In genomic region chr4:77802406-77802805, GRCh38 we compare ENCODE assay signal across 25 cellular contexts. TPM values are rescaled to one million over a fixed set of nuclear protein-coding genes. Genes with fewer than 3 reads are reported as not detected.
DNase-seq lines count a peak whose midpoint lies in the region; ATAC-seq, FAIRE-seq and TF ChIP-seq lines count a peak whose summit lies in the region.
"Had no signal": no experiment of that assay in that cellular context is flagged by ENCODE, and none has a peak within 500 bp of the region (broad histone marks: within the 10 kb centered on the region; RNA-seq: fewer than 3 reads in every experiment).

No MANE protein-coding gene starts in this region.

- H3K27me3 Mint-ChIP-seq in activated naive CD4-positive, alpha-beta T cell treated with anti-CD3 and anti-CD28 coated beads for 36 hours (ENCODE audit: low read depth) = no peaks in the 10 kb centered on the region
- H3K27me3 Mint-ChIP-seq in activated naive CD8-positive, alpha-beta T cell treated with anti-CD3 and anti-CD28 coated beads, Interleukin-2, amount 10 ng/mL, durations not matched to agents 7 days and 5 days = no peaks in the 10 kb centered on the region
- H3K27me3 Mint-ChIP-seq in stimulated activated naive B cell treated with anti-CD40 and anti-IgM and Interleukin-4, amounts not matched to agents 10 μg/mL and 1 μg/mL and 100 μg/mL, for 72 hours = no peaks in the 10 kb centered on the region

- H3K9me3 ChIP-seq in neutrophil (no peaks in the 10 kb centered on the region), MG63 (no peaks in the 10 kb centered on the region)
- H3K9me3 ChIP-seq: esophagus squamous epithelium, stomach had no signal

- peak overlapping the region; percentile 82 for H3K27ac ChIP-seq in neutrophil
- H3K27ac ChIP-seq: BLaER1, hepatocyte had no signal

- no peak overlapping the region for H3K4me3 Mint-ChIP-seq in activated naive CD4-positive, alpha-beta T cell treated with anti-CD3 and anti-CD28 coated beads for 36 hours
- H3K4me3 Mint-ChIP-seq in activated naive CD8-positive, alpha-beta T cell treated with anti-CD3 and anti-CD28 coated beads, Interleukin-2, amount 10 ng/mL, durations not matched to agents 7 days and 5 days = no peak overlapping the region
- H3K4me3 Mint-ChIP-seq in stimulated activated naive B cell treated with anti-CD40 and anti-IgM and Interleukin-4, amounts not matched to agents 10 μg/mL and 1 μg/mL and 100 μg/mL, for 72 hours = no peak overlapping the region

- no peaks in the 10 kb centered on the region for H3K9me3 Mint-ChIP-seq in activated naive CD4-positive, alpha-beta T cell treated with anti-CD3 and anti-CD28 coated beads for 36 hours
- no peaks in the 10 kb centered on the region for H3K9me3 Mint-ChIP-seq in activated naive CD8-positive, alpha-beta T cell treated with anti-CD3 and anti-CD28 coated beads, Interleukin-2, amount 10 ng/mL, durations not matched to agents 7 days and 5 days
- peaks cover 0 to 2% of the 10 kb centered on the region in 2 donors for H3K9me3 Mint-ChIP-seq in stimulated activated naive B cell treated with anti-CD40 and anti-IgM and Interleukin-4, amounts not matched to agents 10 μg/mL and 1 μg/mL and 100 μg/mL, for 72 hours

- peaks cover 5% of the 10 kb centered on the region for H3K36me3 Mint-ChIP-seq in activated naive CD4-positive, alpha-beta T cell treated with anti-CD3 and anti-CD28 coated beads for 36 hours (ENCODE audit: low read depth)
- H3K36me3 Mint-ChIP-seq in activated naive CD8-positive, alpha-beta T cell treated with anti-CD3 and anti-CD28 coated beads, Interleukin-2, amount 10 ng/mL, durations not matched to agents 7 days and 5 days = peaks cover 22% of the 10 kb centered on the region
- peaks cover 5 to 22% of the 10 kb centered on the region in 2 donors for H3K36me3 Mint-ChIP-seq in stimulated activated naive B cell treated with anti-CD40 and anti-IgM and Interleukin-4, amounts not matched to agents 10 μg/mL and 1 μg/mL and 100 μg/mL, for 72 hours

- H3K4me3 ChIP-seq in neutrophil (ENCODE audit: low read depth in 1 of 2, low read length in 1 of 2) (no peak overlapping the region), MG63 (no peak overlapping the region)
- H3K4me3 ChIP-seq: BLaER1, esophagus squamous epithelium, hepatocyte, stomach had no signal

- no peak for ATAC-seq in activated naive CD8-positive, alpha-beta T cell treated with anti-CD3 and anti-CD28 coated beads, Interleukin-2, amount 10 ng/mL, durations not matched to agents 7 days and 5 days (ENCODE audit: low read depth)
- no peak for ATAC-seq in stimulated activated naive B cell treated with anti-CD40 and anti-IgM and Interleukin-4, amounts not matched to agents 10 μg/mL and 1 μg/mL and 100 μg/mL, for 72 hours (replicated peaks)
- ATAC-seq: activated CD4-positive, CD25-positive, alpha-beta regulatory T cell treated with anti-CD3 and anti-CD28 coated beads, Interleukin-2, amount 50 U/mL, for 24 hours; left colon had no signal

- CTCF ChIA-PET in activated naive CD4-positive, alpha-beta T cell treated with anti-CD3 and anti-CD28 coated beads for 36 hours (lab: Charles Lee) = no interaction called here

- H3K36me3 ChIP-seq in neutrophil (no peaks in the 10 kb centered on the region), MG63 (no peaks in the 10 kb centered on the region)
- H3K36me3 ChIP-seq: esophagus squamous epithelium, stomach had no signal

- no peak for DNase-seq in activated naive CD4-positive, alpha-beta T cell treated with anti-CD3 and anti-CD28 coated beads for 36 hours
- no peak for DNase-seq in activated naive CD4-positive, alpha-beta T cell treated with anti-CD3 and anti-CD28 coated beads, Interleukin-2, amount 50 U/mL, for 16 hours
- no peak for DNase-seq in GM12892 (ENCODE audit: insufficient read length)
- no peak for DNase-seq in activated naive CD8-positive, alpha-beta T cell treated with anti-CD3 and anti-CD28 coated beads, Interleukin-2, amount 10 ng/mL, durations not matched to agents 7 days and 5 days
- DNase-seq in MG63 = no peak
- DNase-seq in stimulated activated CD4-positive, alpha-beta T cell treated with anti-CD3 and anti-CD28 coated beads, Interleukin-4, amount 100 ng/mL, for 1 hour = no peak
- DNase-seq in stimulated activated naive B cell treated with anti-CD40 and anti-IgM and Interleukin-4, amounts not matched to agents 10 μg/mL and 1 μg/mL and 100 μg/mL, for 72 hours = no peak
- DNase-seq: activated CD8-positive, alpha-beta memory T cell treated with anti-CD3 and anti-CD28 coated beads for 24 hours; Calu3; caudate nucleus; DMS79 treated with DMSO at 0.1 percent for 48 hours; esophagus squamous epithelium; foreskin melanocyte; H7; left colon; NCI-H1092 treated with DMSO at 0.1 percent for 48 hours; NCI-H1930; NCI-H524 treated with DMSO at 0.1 percent for 48 hours; stomach; SW 1271 had no signal

- peaks cover 83% of the 10 kb centered on the region for H3K4me1 Mint-ChIP-seq in activated naive CD4-positive, alpha-beta T cell treated with anti-CD3 and anti-CD28 coated beads for 36 hours (ENCODE audit: low read depth)
- H3K4me1 Mint-ChIP-seq in activated naive CD8-positive, alpha-beta T cell treated with anti-CD3 and anti-CD28 coated beads, Interleukin-2, amount 10 ng/mL, durations not matched to agents 7 days and 5 days = peaks cover 43% of the 10 kb centered on the region
- peaks cover 26 to 64% of the 10 kb centered on the region in 2 donors for H3K4me1 Mint-ChIP-seq in stimulated activated naive B cell treated with anti-CD40 and anti-IgM and Interleukin-4, amounts not matched to agents 10 μg/mL and 1 μg/mL and 100 μg/mL, for 72 hours

- intact Hi-C loops in activated naive CD4-positive, alpha-beta T cell treated with anti-CD3 and anti-CD28 coated beads for 36 hours (cut with micrococcal nuclease) = no loop called here

- peak; percentile 9 for FAIRE-seq in GM12892 (lab: Jason Lieb, UNC)
- FAIRE-seq: GM18507 had no signal

- H3K27me3 ChIP-seq in neutrophil (no peaks in the 10 kb centered on the region), MG63 (no peaks in the 10 kb centered on the region)
- H3K27me3 ChIP-seq: BLaER1, esophagus squamous epithelium, hepatocyte, stomach had no signal

- no peak for TF ChIP-seq POLR2A in GM12892 (IDR thresholded peaks at IDR 0.05; ENCODE audit: low read depth, low read length)

- H3K27ac Mint-ChIP-seq in activated naive CD4-positive, alpha-beta T cell treated with anti-CD3 and anti-CD28 coated beads for 36 hours = peak overlapping the region; percentile 39
- H3K27ac Mint-ChIP-seq in activated naive CD8-positive, alpha-beta T cell treated with anti-CD3 and anti-CD28 coated beads, Interleukin-2, amount 10 ng/mL, durations not matched to agents 7 days and 5 days = peak overlapping the region; percentile 14
- no peak overlapping the region for H3K27ac Mint-ChIP-seq in stimulated activated naive B cell treated with anti-CD40 and anti-IgM and Interleukin-4, amounts not matched to agents 10 μg/mL and 1 μg/mL and 100 μg/mL, for 72 hours

- TF ChIP-seq CTCF in neutrophil (IDR thresholded peaks at IDR 0.05) = no peak

- POLR2A ChIA-PET in activated naive CD8-positive, alpha-beta T cell treated with anti-CD3 and anti-CD28 coated beads, Interleukin-2, amount 10 ng/mL, durations not matched to agents 7 days and 5 days (lab: Charles Lee) = interaction anchor here (1.2 kb wide), 1 partner anchor 16 kb away, joined by 4 read pairs; no protein-coding TSS in a partner anchor

- H3K4me1 ChIP-seq in neutrophil (ENCODE audit: control insufficient read depth in 1 of 2, insufficient read depth in 1 of 2, low read depth in 1 of 2, low read length in 1 of 2) = peaks cover 26 to 57% of the 10 kb centered on the region in 2 experiments

RNA-seq across cellular contexts. Expression of gene CNOT6L, which starts 16.8 kb away (rescaled TPM):
- 100 to 1,000 TPM; 108 TPM for total RNA-seq in activated naive CD4-positive, alpha-beta T cell treated with anti-CD3 and anti-CD28 coated beads for 36 hours
- 5.6 TPM for polyA plus RNA-seq in GM12892 (2012; ENCODE audit: missing spikeins)
- 100 to 1,000 TPM; 160 to 164 TPM for total RNA-seq in activated naive CD8-positive, alpha-beta T cell treated with anti-CD3 and anti-CD28 coated beads, Interleukin-2, amount 10 ng/mL, durations not matched to agents 7 days and 5 days
- 1.9 and 6.1 TPM in 2 replicates for total RNA-seq in MG63 (2014; rRNA removed; shearing (Covaris generic); ENCODE audit: low replicate concordance)

Comparison
In these comparisons a context has a peak if more than half of its experiments do, and no peak if none do; other contexts are left out.
1. RNA of gene CNOT6L, which starts 16.8 kb away (total RNA-seq): 160 to 164 TPM in activated naive CD8-positive, alpha-beta T cell treated with anti-CD3 and anti-CD28 coated beads, Interleukin-2, amount 10 ng/mL, durations not matched to agents 7 days and 5 days and 108 TPM in activated naive CD4-positive, alpha-beta T cell treated with anti-CD3 and anti-CD28 coated beads for 36 hours; 1.9 to 6.1 TPM in MG63; every median in the first group is over 10 times any median in the second.